Comparison of ENCODE assay signal across 1 cellular context in the genomic region with DNA sequence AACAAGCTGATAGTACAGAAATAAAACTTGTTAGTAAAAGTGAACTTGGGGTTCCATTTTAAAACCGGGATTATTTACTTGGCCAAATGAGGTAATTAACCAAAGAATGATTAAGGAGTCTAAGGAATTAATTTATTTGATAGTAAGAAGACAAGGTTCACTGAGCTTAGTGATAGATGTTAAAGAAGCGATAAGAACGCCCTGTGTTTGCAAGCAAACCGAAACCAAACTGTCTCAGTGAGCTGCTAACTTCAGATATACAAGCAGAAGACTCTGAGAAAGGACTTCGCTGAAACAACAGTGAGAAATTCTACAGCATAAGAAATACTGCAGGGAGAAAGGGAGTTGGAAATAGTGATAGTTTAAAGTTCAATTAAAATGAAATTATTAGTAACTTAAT.
TF ChIP-seq lines count a peak whose summit lies in the region.

No MANE protein-coding gene starts in this region.

TF ChIP-seq in SK-N-SH treated with all-trans-retinoic acid at 6 μM for 48 hours, 23 proteins besides CTCF, POLR2A, EP300 and RAD21 (continued from another document):
- TF ChIP-seq, protein P1, sequence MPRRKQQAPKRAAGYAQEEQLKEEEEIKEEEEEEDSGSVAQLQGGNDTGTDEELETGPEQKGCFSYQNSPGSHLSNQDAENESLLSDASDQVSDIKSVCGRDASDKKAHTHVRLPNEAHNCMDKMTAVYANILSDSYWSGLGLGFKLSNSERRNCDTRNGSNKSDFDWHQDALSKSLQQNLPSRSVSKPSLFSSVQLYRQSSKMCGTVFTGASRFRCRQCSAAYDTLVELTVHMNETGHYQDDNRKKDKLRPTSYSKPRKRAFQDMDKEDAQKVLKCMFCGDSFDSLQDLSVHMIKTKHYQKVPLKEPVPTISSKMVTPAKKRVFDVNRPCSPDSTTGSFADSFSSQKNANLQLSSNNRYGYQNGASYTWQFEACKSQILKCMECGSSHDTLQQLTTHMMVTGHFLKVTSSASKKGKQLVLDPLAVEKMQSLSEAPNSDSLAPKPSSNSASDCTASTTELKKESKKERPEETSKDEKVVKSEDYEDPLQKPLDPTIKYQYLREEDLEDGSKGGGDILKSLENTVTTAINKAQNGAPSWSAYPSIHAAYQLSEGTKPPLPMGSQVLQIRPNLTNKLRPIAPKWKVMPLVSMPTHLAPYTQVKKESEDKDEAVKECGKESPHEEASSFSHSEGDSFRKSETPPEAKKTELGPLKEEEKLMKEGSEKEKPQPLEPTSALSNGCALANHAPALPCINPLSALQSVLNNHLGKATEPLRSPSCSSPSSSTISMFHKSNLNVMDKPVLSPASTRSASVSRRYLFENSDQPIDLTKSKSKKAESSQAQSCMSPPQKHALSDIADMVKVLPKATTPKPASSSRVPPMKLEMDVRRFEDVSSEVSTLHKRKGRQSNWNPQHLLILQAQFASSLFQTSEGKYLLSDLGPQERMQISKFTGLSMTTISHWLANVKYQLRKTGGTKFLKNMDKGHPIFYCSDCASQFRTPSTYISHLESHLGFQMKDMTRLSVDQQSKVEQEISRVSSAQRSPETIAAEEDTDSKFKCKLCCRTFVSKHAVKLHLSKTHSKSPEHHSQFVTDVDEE (CRISPR knock-in tag; IDR thresholded peaks at IDR 0.05): no peak
- no peak for TF ChIP-seq SNAI2 (CRISPR knock-in tag; IDR thresholded peaks at IDR 0.05)
